In genomic region chr20:52312131-52312729, GRCh38 we compare ENCODE assay signal across 8 cellular contexts.
DNase-seq lines count a peak whose midpoint lies in the region; ATAC-seq, FAIRE-seq and TF ChIP-seq lines count a peak whose summit lies in the region.

No MANE protein-coding gene starts in this region.

- peaks cover 0 to 6% (median 0%) of the 10 kb centered on the region in 11 donors for H3K9me3 Mint-ChIP-seq in naive thymus-derived CD4-positive, alpha-beta T cell

- peak overlapping the region in 4 of 9 donors; percentile 21 to 57 (median 38) for H3K27ac Mint-ChIP-seq in naive thymus-derived CD4-positive, alpha-beta T cell

- DNase-seq in D721Med (ENCODE audit: insufficient read length, low spot score): no peak
- DNase-seq in NCI-H524 (lab: John Stamatoyannopoulos, UW): peak; percentile 57 to 79
- peak; percentile 48 to 53 for DNase-seq in activated CD4-positive, alpha-beta T cell treated with anti-CD3 and anti-CD28 coated beads, Interleukin-2, amount 50 U/mL, for 4 hours
- peak in 8 of 9 donors; percentile 35 to 76 (median 70) for DNase-seq in naive thymus-derived CD4-positive, alpha-beta T cell
- no peak for DNase-seq in upper lobe of left lung

- FAIRE-seq in D721Med (lab: Jason Lieb, UNC): no peak

- peaks cover 0 to 7% (median 0%) of the 10 kb centered on the region in 5 donors for H3K27me3 Mint-ChIP-seq in naive thymus-derived CD4-positive, alpha-beta T cell

- peaks cover 0 to 8% of the 10 kb centered on the region in 2 donors for H3K4me1 ChIP-seq in naive thymus-derived CD4-positive, alpha-beta T cell (ENCODE audit: control insufficient read depth in 2 of 2, insufficient read depth in 2 of 2, low read length in 2 of 2)
- H3K4me1 ChIP-seq in upper lobe of left lung: no peaks in the 10 kb centered on the region

- no peak overlapping the region for H3K4me3 ChIP-seq in naive thymus-derived CD4-positive, alpha-beta T cell (ENCODE audit: low read length)
- no peak overlapping the region for H3K4me3 ChIP-seq in upper lobe of left lung

- H3K36me3 ChIP-seq in naive thymus-derived CD4-positive, alpha-beta T cell (ENCODE audit: control insufficient read depth in 2 of 3, insufficient read depth in 3 of 3, low read length in 3 of 3): no peaks in the 10 kb centered on the region
- H3K36me3 ChIP-seq in upper lobe of left lung: no peaks in the 10 kb centered on the region

- TF ChIP-seq CTCF in D721Med (IDR thresholded peaks at IDR 0.05; ENCODE audit: insufficient read depth, missing control alignments) (peak; percentile 81), upper lobe of left lung (IDR thresholded peaks at IDR 0.05) (peak in 5 of 6 experiments; percentile 54 to 72 (median 55))

- CTCF ChIA-PET in naive thymus-derived CD4-positive, alpha-beta T cell (lab: Charles Lee): interaction anchor here (0.6 to 3.5 kb wide), 28 partner anchors 10 to 1626 kb away, joined by 3 to 44 read pairs (median 4); no protein-coding TSS in a partner anchor

- H3K4me1 Mint-ChIP-seq in naive thymus-derived CD4-positive, alpha-beta T cell: peaks cover 7 to 57% (median 40%) of the 10 kb centered on the region in 7 donors

- no peak for TF ChIP-seq EP300 in upper lobe of left lung (IDR thresholded peaks at IDR 0.05)

- H3K27ac ChIP-seq in naive thymus-derived CD4-positive, alpha-beta T cell (ENCODE audit: low read depth, low read length): no peak overlapping the region
- H3K27ac ChIP-seq in upper lobe of left lung: no peak overlapping the region

- POLR2A ChIA-PET in naive thymus-derived CD4-positive, alpha-beta T cell (lab: Charles Lee): interaction anchor here (0.6 to 3.5 kb wide), 6 partner anchors 95 to 904 kb away, joined by 3 to 19 read pairs (median 4); no protein-coding TSS in a partner anchor

- intact Hi-C loops in naive thymus-derived CD4-positive, alpha-beta T cell (cut with micrococcal nuclease): loop anchor here (1.0 to 10.0 kb wide), 16 partner anchors 67 to 1887 kb away; partner anchors contain the start of gene TSHZ2 (in 1 of the 2)

- 47 to 53% methylated on average over 2 of the region's 2 CpGs for WGBS in upper lobe of left lung, 2 donors

- TF ChIP-seq POLR2A in upper lobe of left lung (IDR thresholded peaks at IDR 0.05): no peak

- H3K9me3 ChIP-seq in naive thymus-derived CD4-positive, alpha-beta T cell (ENCODE audit: control insufficient read depth in 2 of 3, low read length in 3 of 3): no peaks in the 10 kb centered on the region
- H3K9me3 ChIP-seq in upper lobe of left lung: no peaks in the 10 kb centered on the region

- peak overlapping the region in 2 of 10 donors; percentile 32 to 41 for H3K4me3 Mint-ChIP-seq in naive thymus-derived CD4-positive, alpha-beta T cell

- ATAC-seq in HG02938 (IDR thresholded peaks at IDR 0.05; ENCODE audit: unreplicated experiment) (peak; percentile 73), esophagus mucosa (peak; percentile 56), upper lobe of left lung (ENCODE audit: low FRiP score in 2 of 2) (peak; percentile 72 to 83), HG03439 (IDR thresholded peaks at IDR 0.05; ENCODE audit: unreplicated experiment) (no peak)
- peak; percentile 85 for ATAC-seq in naive thymus-derived CD4-positive, alpha-beta T cell

- no peaks in the 10 kb centered on the region for H3K27me3 ChIP-seq in naive thymus-derived CD4-positive, alpha-beta T cell (ENCODE audit: control insufficient read depth in 2 of 2, insufficient read depth in 2 of 2, low read length in 2 of 2)
- H3K27me3 ChIP-seq in upper lobe of left lung: no peaks in the 10 kb centered on the region

- H3K36me3 Mint-ChIP-seq in naive thymus-derived CD4-positive, alpha-beta T cell: peaks cover 0 to 8% (median 0%) of the 10 kb centered on the region in 5 donors

Comparison
In these comparisons a context has a peak if more than half of its experiments do, and no peak if none do; other contexts are left out.
1. DNase-seq: peak in NCI-H524 (2 of 2), activated CD4-positive, alpha-beta T cell treated with anti-CD3 and anti-CD28 coated beads, Interleukin-2, amount 50 U/mL, for 4 hours (2 of 2) and naive thymus-derived CD4-positive, alpha-beta T cell (8 of 9); none in D721Med (single experiment) and upper lobe of left lung (0 of 2).